In genomic region chr2:35255826-35256225, GRCh38 we compare ENCODE assay signal across 19 cellular contexts.
"Had no signal": no experiment of that assay in that cellular context is flagged by ENCODE, and none has a peak within 500 bp of the region (broad histone marks: within the 10 kb centered on the region; RNA-seq: fewer than 3 reads in every experiment).

No MANE protein-coding gene starts in this region.

- DNase-seq: colonic mucosa; cortex of kidney; dermis blood vessel endothelial cell; dorsolateral prefrontal cortex; effector CD4-positive, alpha-beta T cell; effector CD8-positive, alpha-beta T cell; effector memory CD4-positive, alpha-beta T cell; effector memory CD8-positive, alpha-beta T cell; endodermal cell; erythroblast; esophagus squamous epithelium; foreskin fibroblast; foreskin keratinocyte; foreskin melanocyte; gastrocnemius medialis; glutamatergic neuron; head of caudate nucleus; heart left ventricle; heart right ventricle had no signal
